Comparison of ENCODE assay signal across 17 cellular contexts in genomic region chr9:14487547-14488185, GRCh38.
DNase-seq lines count a peak whose midpoint lies in the region; ATAC-seq and TF ChIP-seq lines count a peak whose summit lies in the region.
"Had no signal": no experiment of that assay in that cellular context is flagged by ENCODE, and none has a peak within 500 bp of the region (broad histone marks: within the 10 kb centered on the region; RNA-seq: fewer than 3 reads in every experiment).

No MANE protein-coding gene starts in this region.

- H3K4me3 ChIP-seq in OCI-LY3 (ENCODE audit: low read length) = no peak overlapping the region
- H3K4me3 ChIP-seq in trophoblast cell (ENCODE audit: low read depth, low read length) = no peak overlapping the region
- H3K4me3 ChIP-seq: BLaER1, GM23248 had no signal

- H2BK20ac ChIP-seq in H9 (ENCODE audit: low read depth, low read length, poor library complexity, severe bottlenecking) = no peak overlapping the region

- H3K9ac ChIP-seq in OCI-LY3 (ENCODE audit: low read length) (no peak overlapping the region), trophoblast cell (ENCODE audit: low read length) (no peak overlapping the region), H9 (ENCODE audit: extremely low read depth, insufficient read length, low read length) (no peak overlapping the region)
- H3K9ac ChIP-seq: BLaER1, GM23248 had no signal

- H3K4ac ChIP-seq in trophoblast cell (ENCODE audit: low read depth, low read length) (no peak overlapping the region), H9 (ENCODE audit: low read depth, low read length) (no peak overlapping the region)

- H3K36me3 Mint-ChIP-seq in H9 (ENCODE audit: insufficient read depth in 1 of 3, low read depth in 3 of 3) = no peaks in the 10 kb centered on the region
- H3K36me3 Mint-ChIP-seq: CD4-positive, CD25-positive, alpha-beta regulatory T cell; CD8-positive, alpha-beta T cell had no signal

- no peak overlapping the region for H2AFZ ChIP-seq in OCI-LY3 (ENCODE audit: low read depth, low read length)
- H2AFZ ChIP-seq in trophoblast cell (ENCODE audit: insufficient read depth, low read length, poor library complexity) = no peak overlapping the region
- H2AFZ ChIP-seq in H9 (ENCODE audit: low read length) = no peak overlapping the region
- H2AFZ ChIP-seq: GM23248 had no signal

- H3T11ph ChIP-seq in H9 (ENCODE audit: low read length) = no peak overlapping the region

- no peaks in the 10 kb centered on the region for H3K27me3 Mint-ChIP-seq in H9 (ENCODE audit: low read depth)
- H3K27me3 Mint-ChIP-seq: CD4-positive, CD25-positive, alpha-beta regulatory T cell had no signal

- H3K23ac ChIP-seq in trophoblast cell (ENCODE audit: low read length) (no peak overlapping the region), H9 (ENCODE audit: insufficient read length, low read depth, low read length) (no peak overlapping the region)

- H3K4me3 Mint-ChIP-seq in H9 = no peak overlapping the region
- H3K4me3 Mint-ChIP-seq: B cell; CD4-positive, CD25-positive, alpha-beta regulatory T cell; CD8-positive, alpha-beta T cell had no signal

- H3K14ac ChIP-seq in trophoblast cell (ENCODE audit: low read length) = no peak overlapping the region
- no peak overlapping the region for H3K14ac ChIP-seq in H9 (ENCODE audit: insufficient read depth, low read length)

- H3K36me3 ChIP-seq in OCI-LY3 (replicated peaks; ENCODE audit: low read depth, low read length) (no peaks in the 10 kb centered on the region), trophoblast cell (ENCODE audit: control insufficient read depth in 1 of 2, insufficient read depth in 2 of 2, low read length in 2 of 2) (no peaks in the 10 kb centered on the region)
- H3K36me3 ChIP-seq: BLaER1 had no signal

- TF ChIP-seq CTCF in OCI-LY3 (IDR thresholded peaks at IDR 0.05; ENCODE audit: low read depth, low read length) = no peak
- no peak for TF ChIP-seq CTCF in H9 (conservative IDR thresholded peaks at IDR 0.05)

- DNase-seq in islet precursor cell (peak; percentile 71), trophoblast cell (peak; percentile 7 to 52), 8988T (no peak), H9 (no peak)
- DNase-seq: Caco-2; CD4-positive, CD25-positive, alpha-beta regulatory T cell; CD8-positive, alpha-beta T cell; DMS 273 treated with DMSO at 0.1 percent for 48 hours; DMS79; EL; GM23248; HCEC 1CT had no signal

- H3K23me2 ChIP-seq in H9 (ENCODE audit: insufficient read length, low read depth, low read length, poor library complexity, severe bottlenecking) = no peaks in the 10 kb centered on the region

- peak overlapping the region; percentile 35 for H2BK5ac ChIP-seq in trophoblast cell (ENCODE audit: low read depth, low read length, poor library complexity)
- H2BK5ac ChIP-seq in H9 (ENCODE audit: insufficient read length, low read length) = no peak overlapping the region

- peak overlapping the region; percentile 26 for H4K8ac ChIP-seq in trophoblast cell (ENCODE audit: low read depth, low read length)
- H4K8ac ChIP-seq in H9 (replicated peaks; ENCODE audit: insufficient read length, low read depth, low read length) = no peak overlapping the region

- no peak overlapping the region for H3K18ac ChIP-seq in trophoblast cell (ENCODE audit: low read length)
- no peak overlapping the region for H3K18ac ChIP-seq in H9 (ENCODE audit: insufficient read length, low read depth, low read length)

- H3K27ac ChIP-seq in OCI-LY3 (ENCODE audit: low read length) (no peak overlapping the region), trophoblast cell (ENCODE audit: low read depth, low read length) (peak overlapping the region; percentile 60), H9 (ENCODE audit: insufficient read length, low read depth, low read length) (no peak overlapping the region)
- H3K27ac ChIP-seq: BLaER1, C4-2B, GM23248 had no signal

- no CpG with 5 or more reads among the region's 6 CpGs for WGBS in trophoblast cell (ENCODE audit: extremely low coverage, insufficient coverage, insufficient read length)
- WGBS in H9 (ENCODE audit: extremely low coverage, insufficient read length, low lambda C conversion rate) = no CpG with 5 or more reads among the region's 6 CpGs

- H4K20me1 ChIP-seq in OCI-LY3 (ENCODE audit: insufficient read depth, low read length) (no peaks in the 10 kb centered on the region), H9 (ENCODE audit: control insufficient read depth, insufficient read depth, insufficient read length) (no peaks in the 10 kb centered on the region)
- H4K20me1 ChIP-seq: BLaER1 had no signal

- no peak overlapping the region for H4K12ac ChIP-seq in trophoblast cell (ENCODE audit: low read depth, low read length)

- H3K79me1 ChIP-seq in trophoblast cell (ENCODE audit: low read length) (no peaks in the 10 kb centered on the region), H9 (ENCODE audit: insufficient read depth, low read depth, low read length, poor library complexity, severe bottlenecking) (no peaks in the 10 kb centered on the region)

- H3K27me3 ChIP-seq in OCI-LY3 (ENCODE audit: low read depth, low read length) (peaks cover 22% of the 10 kb centered on the region), trophoblast cell (ENCODE audit: insufficient read depth, low read length) (no peaks in the 10 kb centered on the region), H9 (ENCODE audit: insufficient read depth, low read length) (no peaks in the 10 kb centered on the region)
- H3K27me3 ChIP-seq: BLaER1 had no signal

- H3K4me1 ChIP-seq in OCI-LY3 (ENCODE audit: low read length) (peaks cover 11% of the 10 kb centered on the region), trophoblast cell (ENCODE audit: control insufficient read depth in 1 of 2, insufficient read depth in 2 of 2, low read length in 2 of 2) (peaks cover 2 to 7% of the 10 kb centered on the region in 2 experiments), H9 (ENCODE audit: insufficient read depth, low read length) (no peaks in the 10 kb centered on the region; the same call in 1 of the 2 replicates)
- H3K4me1 ChIP-seq: BLaER1, Caco-2 had no signal

- no peak overlapping the region; a peak in 1 of 7 replicates for H3K27ac Mint-ChIP-seq in H9
- H3K27ac Mint-ChIP-seq: B cell; CD4-positive, CD25-positive, alpha-beta regulatory T cell; CD8-positive, alpha-beta T cell had no signal

- no peak overlapping the region for H4K5ac ChIP-seq in H9 (ENCODE audit: insufficient read length, low read depth, low read length)

- H4K91ac ChIP-seq in trophoblast cell (ENCODE audit: low read depth, low read length) (no peak overlapping the region), H9 (ENCODE audit: insufficient read length, low read depth, low read length) (no peak overlapping the region)

- H3K56ac ChIP-seq in H9 (ENCODE audit: insufficient read length, low read depth, low read length) = no peak overlapping the region

- no peak overlapping the region for H2AK5ac ChIP-seq in trophoblast cell (ENCODE audit: low read length)
- no peak overlapping the region for H2AK5ac ChIP-seq in H9 (ENCODE audit: insufficient read length, low read length)

- no peak for ATAC-seq in GM19463 (IDR thresholded peaks at IDR 0.05; ENCODE audit: unreplicated experiment)
- ATAC-seq: CD8-positive, alpha-beta T cell had no signal

- H3K9me3 ChIP-seq in OCI-LY3 (ENCODE audit: insufficient read depth, low read length) = no peaks in the 10 kb centered on the region
- no peaks in the 10 kb centered on the region for H3K9me3 ChIP-seq in trophoblast cell (ENCODE audit: insufficient read depth, low read depth, low read length)
- H3K9me3 ChIP-seq in H9 (ENCODE audit: control insufficient read depth, low read depth, low read length) = no peaks in the 10 kb centered on the region
- H3K9me3 ChIP-seq: BLaER1, Caco-2 had no signal

- H3K79me2 ChIP-seq in OCI-LY3 (ENCODE audit: low read length) = no peaks in the 10 kb centered on the region
- H3K79me2 ChIP-seq in trophoblast cell (ENCODE audit: control insufficient read depth, insufficient read depth, low read length, poor library complexity) = no peaks in the 10 kb centered on the region
- no peaks in the 10 kb centered on the region for H3K79me2 ChIP-seq in H9 (ENCODE audit: insufficient read depth, low read length)

- H3K4me1 Mint-ChIP-seq in H9 = peaks cover 4 to 12% of the 10 kb centered on the region in 2 experiments; a peak in 2 of 4 replicates
- H3K4me1 Mint-ChIP-seq: B cell; CD4-positive, CD25-positive, alpha-beta regulatory T cell had no signal

- H2BK120ac ChIP-seq in trophoblast cell (ENCODE audit: insufficient read depth, low read length, poor library complexity) (peak overlapping the region; percentile 73), H9 (ENCODE audit: low read depth, low read length, poor library complexity, severe bottlenecking) (no peak overlapping the region)

- no peak overlapping the region for H2BK15ac ChIP-seq in H9 (ENCODE audit: low read depth, low read length)

- no peaks in the 10 kb centered on the region for H3K9me3 Mint-ChIP-seq in H9

- H2BK12ac ChIP-seq in trophoblast cell (ENCODE audit: low read length) (no peak overlapping the region), H9 (ENCODE audit: insufficient read length, low read depth, low read length) (no peak overlapping the region)

- H3K4me2 ChIP-seq in OCI-LY3 (ENCODE audit: low read length) (peak overlapping the region; percentile 11; the same call in 1 of the 2 replicates), trophoblast cell (ENCODE audit: low read length) (no peak overlapping the region), H9 (ENCODE audit: insufficient read depth, insufficient read length, low read length) (no peak overlapping the region)
- H3K4me2 ChIP-seq: BLaER1 had no signal

Comparison
In these comparisons a context has a peak if more than half of its experiments do, and no peak if none do; other contexts are left out.
1. DNase-seq: peak in islet precursor cell (single experiment) and trophoblast cell (2 of 2); none in 8988T (single experiment) and H9 (single experiment).